In the genomic region with DNA sequence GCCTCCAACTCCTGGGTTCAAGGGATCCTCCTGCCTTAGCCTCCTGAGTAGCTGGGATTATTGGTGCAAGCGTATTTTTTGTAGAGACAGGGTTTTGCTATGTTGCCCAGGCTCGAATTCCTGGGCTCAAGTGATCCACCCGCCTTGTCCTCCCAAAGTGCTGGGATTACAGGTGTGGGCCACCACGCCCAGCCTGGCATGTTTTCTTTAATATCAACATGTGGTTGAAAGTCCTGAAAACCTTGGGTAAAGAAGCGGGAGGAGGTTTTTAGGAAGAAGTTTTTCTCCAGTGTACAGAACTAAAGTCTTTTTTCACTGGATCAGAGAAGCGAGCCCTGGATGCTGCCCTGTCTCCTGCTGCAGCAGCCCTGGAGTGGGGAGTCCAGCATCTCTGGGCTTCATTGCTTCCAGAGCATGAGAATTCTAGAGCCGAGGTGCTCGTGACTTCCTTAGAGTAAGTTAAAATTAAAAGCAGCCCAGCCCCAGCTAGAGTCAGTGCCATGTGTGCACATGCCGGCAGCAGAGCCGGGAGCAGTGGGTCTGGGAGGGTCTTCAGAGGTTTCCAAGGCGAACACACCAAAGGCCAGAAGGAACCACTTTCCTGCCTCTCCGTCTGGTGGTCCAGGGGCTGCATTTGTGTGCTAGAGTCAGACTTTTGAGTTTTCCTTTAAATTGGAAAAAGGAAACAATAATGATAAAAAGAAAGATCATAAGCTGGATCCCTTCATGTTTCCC, we compare ENCODE assay signal across 17 cellular contexts. TPM values are rescaled to one million over a fixed set of nuclear protein-coding genes. Genes with fewer than 3 reads are reported as not detected.
DNase-seq lines count a peak whose midpoint lies in the region; ATAC-seq, FAIRE-seq and TF ChIP-seq lines count a peak whose summit lies in the region.
"Had no signal": no experiment of that assay in that cellular context is flagged by ENCODE, and none has a peak within 500 bp of the region (broad histone marks: within the 10 kb centered on the region; RNA-seq: fewer than 3 reads in every experiment).

No MANE protein-coding gene starts in this region.

- no peaks in the 10 kb centered on the region for H3K9me3 Mint-ChIP-seq in type B pancreatic cell
- H3K9me3 Mint-ChIP-seq in activated CD8-positive, alpha-beta T cell treated with anti-CD3 and anti-CD28 coated beads for 36 hours: no peaks in the 10 kb centered on the region
- H3K9me3 Mint-ChIP-seq: activated T-cell treated with anti-CD3 and anti-CD28 coated beads, Interleukin-2, amount 50 U/mL, for 24 hours had no signal

- H3K36me3 Mint-ChIP-seq in type B pancreatic cell: peaks cover 6% of the 10 kb centered on the region
- no peaks in the 10 kb centered on the region for H3K36me3 Mint-ChIP-seq in activated CD8-positive, alpha-beta T cell treated with anti-CD3 and anti-CD28 coated beads for 36 hours (ENCODE audit: low read depth)

- no peaks in the 10 kb centered on the region for H4K20me1 ChIP-seq in hepatocyte (ENCODE audit: insufficient read depth, poor library complexity, severe bottlenecking)

- H2AFZ ChIP-seq in hepatocyte: no peak overlapping the region

- H3K27ac ChIP-seq in heart left ventricle (peak overlapping the region in 11 of 12 donors; percentile 0 to 78 (median 64)), hepatocyte (peak overlapping the region; percentile 51), rectal smooth muscle tissue (ENCODE audit: low read depth, low read length) (peak overlapping the region; percentile 14)

- H3K4me3 ChIP-seq in heart left ventricle: no peak overlapping the region
- no peak overlapping the region for H3K4me3 ChIP-seq in hepatocyte
- H3K4me3 ChIP-seq in rectal smooth muscle tissue (ENCODE audit: low read length): no peak overlapping the region
- H3K4me3 ChIP-seq: coronary artery had no signal

- no peaks in the 10 kb centered on the region for H3K9me2 ChIP-seq in hepatocyte (replicated peaks; ENCODE audit: insufficient read depth)

- no peak overlapping the region for H3K4me3 Mint-ChIP-seq in type B pancreatic cell
- H3K4me3 Mint-ChIP-seq in activated CD8-positive, alpha-beta T cell treated with anti-CD3 and anti-CD28 coated beads for 36 hours: no peak overlapping the region
- H3K4me3 Mint-ChIP-seq: activated T-cell treated with anti-CD3 and anti-CD28 coated beads, Interleukin-2, amount 50 U/mL, for 24 hours; stimulated activated naive B cell treated with anti-CD40 and anti-IgM and Interleukin-4, amounts not matched to agents 10 μg/mL and 1 μg/mL and 100 μg/mL, for 72 hours had no signal

- 83 to 90% (median 87%) methylated on average over 12 of the region's 12 CpGs for WGBS in heart left ventricle, 4 donors
- 89% methylated on average over 12 of the region's 12 CpGs for WGBS in hepatocyte (ENCODE audit: low lambda C conversion rate, missing lambda C conversion rate)

- H3K27me3 ChIP-seq in heart left ventricle: no peaks in the 10 kb centered on the region
- no peaks in the 10 kb centered on the region for H3K27me3 ChIP-seq in hepatocyte
- H3K27me3 ChIP-seq in rectal smooth muscle tissue (ENCODE audit: control insufficient read depth, insufficient read depth, low read length): no peaks in the 10 kb centered on the region

- no peak overlapping the region for H3K4me2 ChIP-seq in hepatocyte

- CTCF ChIA-PET in activated CD8-positive, alpha-beta T cell treated with anti-CD3 and anti-CD28 coated beads for 36 hours (lab: Charles Lee): no interaction called here

- intact Hi-C loops in heart left ventricle (cut with DNase I) (no loop called here), cardiac septum (cut with DNase I) (no loop called here)
- intact Hi-C loops in activated CD8-positive, alpha-beta T cell treated with anti-CD3 and anti-CD28 coated beads for 36 hours (cut with micrococcal nuclease): no loop called here

- H3K79me2 ChIP-seq in hepatocyte: no peaks in the 10 kb centered on the region

- H3K9ac ChIP-seq in rectal smooth muscle tissue (ENCODE audit: low read length): no peak overlapping the region

- H3K9me3 ChIP-seq in heart left ventricle: no peaks in the 10 kb centered on the region
- no peaks in the 10 kb centered on the region for H3K9me3 ChIP-seq in hepatocyte (ENCODE audit: low read depth)

- H3K4me1 ChIP-seq in heart left ventricle (peaks cover 0 to 25% (median 18%) of the 10 kb centered on the region in 12 donors), hepatocyte (ENCODE audit: insufficient read depth) (peaks cover 7% of the 10 kb centered on the region), rectal smooth muscle tissue (ENCODE audit: control insufficient read depth, insufficient read depth, low read length) (peaks cover 2% of the 10 kb centered on the region)

- DNase-seq in heart left ventricle (no peak), cardiac septum (ENCODE audit: low spot score) (no peak), hepatocyte (ENCODE audit: low spot score) (no peak), type B pancreatic cell (ENCODE audit: extremely low spot score, unreplicated experiment) (no peak), HTR-8/SVneo (ENCODE audit: insufficient read length, low spot score) (no peak), T-helper 2 cell (no peak)
- no peak for DNase-seq in activated CD8-positive, alpha-beta T cell treated with anti-CD3 and anti-CD28 coated beads for 36 hours
- DNase-seq: activated CD4-positive, alpha-beta T cell treated with anti-CD3 and anti-CD28 coated beads, Interleukin-2, amount 50 U/mL, for 48 hours; activated naive CD4-positive, alpha-beta T cell treated with Interleukin-2 at 50 U/mL for 16 hours; activated T-cell treated with anti-CD3 and anti-CD28 coated beads, Interleukin-2, amount 50 U/mL, for 24 hours; GOT3; NCI-H1105 treated with DMSO at 0.1 percent for 48 hours; NCI-H526; SHP77 treated with DMSO at 0.1 percent for 48 hours; stimulated activated naive B cell treated with anti-CD40 and anti-IgM and Interleukin-4, amounts not matched to agents 10 μg/mL and 1 μg/mL and 100 μg/mL, for 72 hours had no signal

- H3K36me3 ChIP-seq in heart left ventricle: peaks cover 0 to 87% (median 49%) of the 10 kb centered on the region in 9 donors
- no peaks in the 10 kb centered on the region for H3K36me3 ChIP-seq in hepatocyte (replicated peaks; ENCODE audit: insufficient read depth, low read depth)
- peaks cover 6% of the 10 kb centered on the region for H3K36me3 ChIP-seq in rectal smooth muscle tissue (ENCODE audit: control insufficient read depth, insufficient read depth, low read length)

- H3K4me1 Mint-ChIP-seq in type B pancreatic cell (ENCODE audit: unreplicated experiment): peaks cover 11% of the 10 kb centered on the region
- no peaks in the 10 kb centered on the region for H3K4me1 Mint-ChIP-seq in activated CD8-positive, alpha-beta T cell treated with anti-CD3 and anti-CD28 coated beads for 36 hours (ENCODE audit: low read depth)
- H3K4me1 Mint-ChIP-seq: stimulated activated naive B cell treated with anti-CD40 and anti-IgM and Interleukin-4, amounts not matched to agents 10 μg/mL and 1 μg/mL and 100 μg/mL, for 72 hours had no signal

- H3K27ac Mint-ChIP-seq in type B pancreatic cell: peak overlapping the region; percentile 31
- H3K27ac Mint-ChIP-seq in activated CD8-positive, alpha-beta T cell treated with anti-CD3 and anti-CD28 coated beads for 36 hours: no peak overlapping the region
- H3K27ac Mint-ChIP-seq: activated T-cell treated with anti-CD3 and anti-CD28 coated beads, Interleukin-2, amount 50 U/mL, for 24 hours; stimulated activated naive B cell treated with anti-CD40 and anti-IgM and Interleukin-4, amounts not matched to agents 10 μg/mL and 1 μg/mL and 100 μg/mL, for 72 hours had no signal

- TF ChIP-seq CTCF in heart left ventricle (IDR thresholded peaks at IDR 0.05) (no peak), hepatocyte (IDR thresholded peaks at IDR 0.05; ENCODE audit: poor library complexity) (no peak), type B pancreatic cell (conservative IDR thresholded peaks at IDR 0.05) (no peak)
- TF ChIP-seq CTCF in activated CD8-positive, alpha-beta T cell treated with anti-CD3 and anti-CD28 coated beads for 36 hours (IDR thresholded peaks at IDR 0.05): no peak

- no peaks in the 10 kb centered on the region for H3K27me3 Mint-ChIP-seq in type B pancreatic cell
- no peaks in the 10 kb centered on the region for H3K27me3 Mint-ChIP-seq in activated CD8-positive, alpha-beta T cell treated with anti-CD3 and anti-CD28 coated beads for 36 hours
- H3K27me3 Mint-ChIP-seq: activated T-cell treated with anti-CD3 and anti-CD28 coated beads, Interleukin-2, amount 50 U/mL, for 24 hours; stimulated activated naive B cell treated with anti-CD40 and anti-IgM and Interleukin-4, amounts not matched to agents 10 μg/mL and 1 μg/mL and 100 μg/mL, for 72 hours had no signal

- FAIRE-seq in HTR-8/SVneo (lab: Jason Lieb, UNC): no peak

- no peak for ATAC-seq in heart left ventricle
- no peak for ATAC-seq in activated CD8-positive, alpha-beta T cell treated with anti-CD3 and anti-CD28 coated beads for 36 hours
- ATAC-seq: stimulated activated naive B cell treated with anti-CD40 and anti-IgM and Interleukin-4, amounts not matched to agents 10 μg/mL and 1 μg/mL and 100 μg/mL, for 72 hours had no signal

- no peak for TF ChIP-seq POLR2A in heart left ventricle (IDR thresholded peaks at IDR 0.05)

- POLR2A ChIA-PET in activated CD8-positive, alpha-beta T cell treated with anti-CD3 and anti-CD28 coated beads for 36 hours (lab: Charles Lee): no interaction called here

RNA-seq across cellular contexts. Expression of gene ITGB1BP1, which starts 31.2 kb away (rescaled TPM):
- total RNA-seq in heart left ventricle (100 to 1,000 TPM in 6 of 9 donors, 10 to 100 TPM in 3; 26.5 to 163 (median 104) TPM), cardiac septum (160 TPM), hepatocyte (17.4 and 22.7 TPM in 2 replicates), type B pancreatic cell (ENCODE audit: low replicate concordance) (57.2 and 79.0 TPM in 2 replicates)
- polyA plus RNA-seq in heart left ventricle (100 to 1,000 TPM in 1 of 2 donors, 10 to 100 TPM in 1; 85.6 to 165 TPM), hepatocyte (51.8 and 65.2 TPM in 2 replicates)
- total RNA-seq in activated CD8-positive, alpha-beta T cell treated with anti-CD3 and anti-CD28 coated beads for 36 hours: 100 to 1,000 TPM; 111 to 117 TPM

RNA-seq across cellular contexts. Expression of gene CPSF3, which starts 31.3 kb away (rescaled TPM):
- total RNA-seq in heart left ventricle (10 to 100 TPM; 13.8 to 27.5 (median 18.3) TPM), cardiac septum (17.1 TPM), hepatocyte (38.7 and 39.1 TPM in 2 replicates), type B pancreatic cell (ENCODE audit: low replicate concordance) (38.9 and 60.6 TPM in 2 replicates)
- polyA plus RNA-seq in heart left ventricle (10 to 100 TPM; 12.0 to 21.9 TPM), hepatocyte (21.5 and 23.9 TPM in 2 replicates)
- total RNA-seq in activated CD8-positive, alpha-beta T cell treated with anti-CD3 and anti-CD28 coated beads for 36 hours: 10 to 100 TPM; 72.2 to 73.0 TPM

Comparison
In these comparisons a context has a peak if more than half of its experiments do, and no peak if none do; other contexts are left out.
1. H3K27ac ChIP-seq: peak in every context shown above with its lines; median percentile 64 in heart left ventricle; 51 in hepatocyte; 14 in rectal smooth muscle tissue.